In genomic region chr1:63773815-63774616, GRCh38 we compare ENCODE assay signal across 8 cellular contexts. TPM values are rescaled to one million over a fixed set of nuclear protein-coding genes. Genes with fewer than 3 reads are reported as not detected.
DNase-seq lines count a peak whose midpoint lies in the region; FAIRE-seq and TF ChIP-seq lines count a peak whose summit lies in the region.

TSS of gene ROR1 (plus strand) at chr1:63774017.

- under 1% methylated on average over 99 of the region's 99 CpGs for WGBS in thymus

- H4K20me1 ChIP-seq in OCI-LY3 (ENCODE audit: insufficient read depth, low read length): no peaks in the 10 kb centered on the region
- peaks cover 34% of the 10 kb centered on the region for H4K20me1 ChIP-seq in neural progenitor cell (ENCODE audit: low read depth)

- no peaks in the 10 kb centered on the region for H3K79me2 ChIP-seq in OCI-LY3 (ENCODE audit: low read length)
- peaks cover 47% of the 10 kb centered on the region for H3K79me2 ChIP-seq in neural progenitor cell (ENCODE audit: low read depth)

- no peak for FAIRE-seq in GM19239 (lab: Jason Lieb, UNC)

- no peak within 1 kb of the TSS for H3K27ac Mint-ChIP-seq in activated naive CD4-positive, alpha-beta T cell treated with anti-CD3 and anti-CD28 coated beads, Interleukin-2, amount 50 U/mL, for 24 hours
- peak within 1 kb of the TSS; percentile 76 for H3K27ac Mint-ChIP-seq in neural progenitor cell

- H3K4me1 ChIP-seq in OCI-LY3 (ENCODE audit: low read length): peaks cover 12% of the 10 kb centered on the region
- H3K4me1 ChIP-seq in neural progenitor cell: peaks cover 44% of the 10 kb centered on the region
- H3K4me1 ChIP-seq in thymus (ENCODE audit: control insufficient read depth, insufficient read depth, low read length): no peaks in the 10 kb centered on the region

- H3K36me3 Mint-ChIP-seq in activated naive CD4-positive, alpha-beta T cell treated with anti-CD3 and anti-CD28 coated beads, Interleukin-2, amount 50 U/mL, for 24 hours: no peaks in the 10 kb centered on the region
- no peaks in the 10 kb centered on the region for H3K36me3 Mint-ChIP-seq in neural progenitor cell

- H2AFZ ChIP-seq in OCI-LY3 (ENCODE audit: low read depth, low read length) (peak within 1 kb of the TSS; percentile 93), neural progenitor cell (replicated peaks) (peak within 1 kb of the TSS; percentile 90)

- H3K27ac ChIP-seq in OCI-LY3 (ENCODE audit: low read length): no peak within 1 kb of the TSS
- peak within 1 kb of the TSS; percentile 88 for H3K27ac ChIP-seq in neural progenitor cell
- H3K27ac ChIP-seq in thymus (ENCODE audit: low read depth): peak within 1 kb of the TSS; percentile 59

- H3K9me3 Mint-ChIP-seq in activated naive CD4-positive, alpha-beta T cell treated with anti-CD3 and anti-CD28 coated beads, Interleukin-2, amount 50 U/mL, for 24 hours: no peaks in the 10 kb centered on the region
- H3K9me3 Mint-ChIP-seq in neural progenitor cell: no peaks in the 10 kb centered on the region

- DNase-seq in AG20443 (ENCODE audit: low spot score) (peak; percentile 94), GM19239 (ENCODE audit: insufficient read length, low spot score) (peak; percentile 44), HS-27A (ENCODE audit: low read depth) (peak; percentile 78), globus pallidus (ENCODE audit: low spot score) (peak; percentile 89), neural progenitor cell (ENCODE audit: low spot score) (peak; percentile 94)

- no peaks in the 10 kb centered on the region for H3K36me3 ChIP-seq in OCI-LY3 (replicated peaks; ENCODE audit: low read depth, low read length)
- H3K36me3 ChIP-seq in neural progenitor cell: no peaks in the 10 kb centered on the region
- no peaks in the 10 kb centered on the region for H3K36me3 ChIP-seq in thymus (ENCODE audit: control insufficient read depth, insufficient read depth)

- H3K4me3 Mint-ChIP-seq in activated naive CD4-positive, alpha-beta T cell treated with anti-CD3 and anti-CD28 coated beads, Interleukin-2, amount 50 U/mL, for 24 hours: peak within 1 kb of the TSS; percentile 64
- peak within 1 kb of the TSS; percentile 96 for H3K4me3 Mint-ChIP-seq in neural progenitor cell

- H3K4me2 ChIP-seq in OCI-LY3 (ENCODE audit: low read length): peak within 1 kb of the TSS; percentile 36
- peak within 1 kb of the TSS; percentile 81 for H3K4me2 ChIP-seq in neural progenitor cell

- H3F3A ChIP-seq in neural progenitor cell (ENCODE audit: low read depth): peaks cover 47% of the 10 kb centered on the region

- TF ChIP-seq CTCF in OCI-LY3 (IDR thresholded peaks at IDR 0.05; ENCODE audit: low read depth, low read length): no peak
- TF ChIP-seq CTCF in neural progenitor cell (IDR thresholded peaks at IDR 0.05): peak; percentile 70

- H3K4me1 Mint-ChIP-seq in activated naive CD4-positive, alpha-beta T cell treated with anti-CD3 and anti-CD28 coated beads, Interleukin-2, amount 50 U/mL, for 24 hours: peaks cover 16% of the 10 kb centered on the region
- H3K4me1 Mint-ChIP-seq in neural progenitor cell: peaks cover 59% of the 10 kb centered on the region

- peaks cover 51% of the 10 kb centered on the region for H3K27me3 Mint-ChIP-seq in activated naive CD4-positive, alpha-beta T cell treated with anti-CD3 and anti-CD28 coated beads, Interleukin-2, amount 50 U/mL, for 24 hours
- peaks cover 6% of the 10 kb centered on the region for H3K27me3 Mint-ChIP-seq in neural progenitor cell (ENCODE audit: insufficient read depth, low read depth)

- H3K9ac ChIP-seq in OCI-LY3 (ENCODE audit: low read length): no peak within 1 kb of the TSS
- H3K9ac ChIP-seq in neural progenitor cell: peak within 1 kb of the TSS; percentile 34

- H3K27me3 ChIP-seq in OCI-LY3 (ENCODE audit: low read depth, low read length): no peaks in the 10 kb centered on the region
- no peaks in the 10 kb centered on the region for H3K27me3 ChIP-seq in neural progenitor cell
- H3K27me3 ChIP-seq in thymus (ENCODE audit: control insufficient read depth, insufficient read depth): peaks cover 37% of the 10 kb centered on the region

- no peaks in the 10 kb centered on the region for H3K9me3 ChIP-seq in OCI-LY3 (ENCODE audit: insufficient read depth, low read length)
- no peaks in the 10 kb centered on the region for H3K9me3 ChIP-seq in neural progenitor cell (ENCODE audit: low read depth)
- H3K9me3 ChIP-seq in thymus (ENCODE audit: control insufficient read depth): no peaks in the 10 kb centered on the region

- H3K4me3 ChIP-seq in OCI-LY3 (ENCODE audit: low read length) (peak within 1 kb of the TSS; percentile 2; the same call in 1 of the 2 replicates), neural progenitor cell (peak within 1 kb of the TSS; percentile 86), thymus (ENCODE audit: low read length) (peak within 1 kb of the TSS; percentile 57)

RNA-seq across cellular contexts. Expression of gene ROR1, which starts in this region (rescaled TPM):
- 30.3 and 32.0 TPM in 2 replicates for total RNA-seq in neural progenitor cell (ENCODE audit: low replicate concordance)
- 1.5 TPM for polyA plus RNA-seq in thymus

Comparison
In these comparisons a context has a peak if more than half of its experiments do, and no peak if none do; other contexts are left out.
1. DNase-seq: peak in every context shown above with its lines; median percentile 94 in AG20443; 94 in neural progenitor cell; 89 in globus pallidus; 78 in HS-27A; 44 in GM19239.
2. H3K4me3 ChIP-seq: peak in every context shown above with its lines; median percentile 86 in neural progenitor cell; 57 in thymus; 2 in OCI-LY3.